ENCODE assay signal across 1 cellular context in the genomic region with DNA sequence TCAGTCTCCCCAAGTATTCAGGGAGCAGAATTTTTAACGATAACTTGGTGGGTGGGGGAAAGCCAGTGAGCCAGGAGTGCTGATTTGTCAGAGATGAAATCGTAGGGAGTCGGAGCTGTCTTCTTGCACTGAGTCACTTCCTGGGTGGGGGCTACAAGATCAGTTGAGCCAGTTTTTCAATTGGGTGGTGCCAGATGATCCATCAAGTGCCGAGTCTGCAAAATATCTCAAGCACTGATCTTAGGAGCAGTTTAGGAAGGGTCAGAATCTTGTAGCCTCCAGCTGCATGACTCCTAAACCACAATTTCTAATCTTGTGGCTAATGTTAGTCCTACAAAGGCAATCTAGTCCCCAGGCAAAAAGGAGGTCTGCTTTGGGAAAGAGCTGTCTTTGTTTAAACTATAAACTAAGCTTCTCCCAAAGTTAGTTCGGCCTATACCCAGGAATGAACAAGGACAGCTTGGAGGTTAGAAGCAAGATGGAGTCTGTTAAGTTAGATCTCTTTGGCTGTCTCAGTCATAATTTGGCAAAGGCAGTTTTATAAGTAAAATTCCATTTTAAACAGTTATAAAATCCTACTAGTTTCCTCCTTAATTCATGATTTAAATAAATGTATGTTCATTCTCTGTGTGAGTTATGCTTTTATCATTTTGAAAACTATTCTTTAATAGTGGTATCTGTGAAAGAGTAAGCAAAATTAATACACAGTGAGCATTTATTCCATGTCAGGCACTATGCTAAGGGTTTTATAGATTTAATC.
A peak's percentile ranks its signal among the peaks of the same experiment; 100 is the strongest.
TF ChIP-seq lines count a peak whose summit lies in the region.

No MANE protein-coding gene starts in this region.

TF ChIP-seq in K562, 482 proteins besides CTCF, POLR2A, EP300 and RAD21 (continued from another document and continues in another):
- TF ChIP-seq, protein P1, sequence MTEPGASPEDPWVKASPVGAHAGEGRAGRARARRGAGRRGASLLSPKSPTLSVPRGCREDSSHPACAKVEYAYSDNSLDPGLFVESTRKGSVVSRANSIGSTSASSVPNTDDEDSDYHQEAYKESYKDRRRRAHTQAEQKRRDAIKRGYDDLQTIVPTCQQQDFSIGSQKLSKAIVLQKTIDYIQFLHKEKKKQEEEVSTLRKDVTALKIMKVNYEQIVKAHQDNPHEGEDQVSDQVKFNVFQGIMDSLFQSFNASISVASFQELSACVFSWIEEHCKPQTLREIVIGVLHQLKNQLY (CRISPR knock-in tag; conservative IDR thresholded peaks at IDR 0.05), result no peak
- TF ChIP-seq IRF2 (CRISPR knock-in tag; IDR thresholded peaks at IDR 0.05), result no peak
- TF ChIP-seq ZNF282 (CRISPR knock-in tag; IDR thresholded peaks at IDR 0.05), result no peak
- TF ChIP-seq HOXB6 (CRISPR knock-in tag; IDR thresholded peaks at IDR 0.05; ENCODE audit: borderline replicate concordance), result no peak
- TF ChIP-seq MCM7 (IDR thresholded peaks at IDR 0.05), result no peak
- TF ChIP-seq MCM2 (IDR thresholded peaks at IDR 0.05; ENCODE audit: low read depth), result no peak
- TF ChIP-seq RFX5 (IDR thresholded peaks at IDR 0.05; ENCODE audit: low read depth, low read length), result no peak
- no peak for TF ChIP-seq ZSCAN32 (CRISPR knock-in tag; IDR thresholded peaks at IDR 0.05)
- TF ChIP-seq, protein P2, sequence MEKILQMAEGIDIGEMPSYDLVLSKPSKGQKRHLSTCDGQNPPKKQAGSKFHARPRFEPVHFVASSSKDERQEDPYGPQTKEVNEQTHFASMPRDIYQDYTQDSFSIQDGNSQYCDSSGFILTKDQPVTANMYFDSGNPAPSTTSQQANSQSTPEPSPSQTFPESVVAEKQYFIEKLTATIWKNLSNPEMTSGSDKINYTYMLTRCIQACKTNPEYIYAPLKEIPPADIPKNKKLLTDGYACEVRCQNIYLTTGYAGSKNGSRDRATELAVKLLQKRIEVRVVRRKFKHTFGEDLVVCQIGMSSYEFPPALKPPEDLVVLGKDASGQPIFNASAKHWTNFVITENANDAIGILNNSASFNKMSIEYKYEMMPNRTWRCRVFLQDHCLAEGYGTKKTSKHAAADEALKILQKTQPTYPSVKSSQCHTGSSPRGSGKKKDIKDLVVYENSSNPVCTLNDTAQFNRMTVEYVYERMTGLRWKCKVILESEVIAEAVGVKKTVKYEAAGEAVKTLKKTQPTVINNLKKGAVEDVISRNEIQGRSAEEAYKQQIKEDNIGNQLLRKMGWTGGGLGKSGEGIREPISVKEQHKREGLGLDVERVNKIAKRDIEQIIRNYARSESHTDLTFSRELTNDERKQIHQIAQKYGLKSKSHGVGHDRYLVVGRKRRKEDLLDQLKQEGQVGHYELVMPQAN (IDR thresholded peaks at IDR 0.05; ENCODE audit: borderline replicate concordance), result no peak
- TF ChIP-seq RBM39 (optimal IDR thresholded peaks at IDR 0.05; ENCODE audit: low read depth, low read length), result no peak
- 0 out of 2 replicates have a peak, but pooled peaks have one; percentile 51 for TF ChIP-seq ZNF197 (CRISPR knock-in tag; IDR thresholded peaks at IDR 0.05; ENCODE audit: low read depth)
- TF ChIP-seq, protein P3, sequence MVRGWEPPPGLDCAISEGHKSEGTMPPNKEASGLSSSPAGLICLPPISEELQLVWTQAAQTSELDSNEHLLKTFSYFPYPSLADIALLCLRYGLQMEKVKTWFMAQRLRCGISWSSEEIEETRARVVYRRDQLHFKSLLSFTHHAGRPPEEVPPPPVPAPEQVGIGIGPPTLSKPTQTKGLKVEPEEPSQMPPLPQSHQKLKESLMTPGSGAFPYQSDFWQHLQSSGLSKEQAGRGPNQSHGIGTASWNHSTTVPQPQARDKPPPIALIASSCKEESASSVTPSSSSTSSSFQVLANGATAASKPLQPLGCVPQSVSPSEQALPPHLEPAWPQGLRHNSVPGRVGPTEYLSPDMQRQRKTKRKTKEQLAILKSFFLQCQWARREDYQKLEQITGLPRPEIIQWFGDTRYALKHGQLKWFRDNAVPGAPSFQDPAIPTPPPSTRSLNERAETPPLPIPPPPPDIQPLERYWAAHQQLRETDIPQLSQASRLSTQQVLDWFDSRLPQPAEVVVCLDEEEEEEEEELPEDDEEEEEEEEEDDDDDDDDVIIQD (CRISPR knock-in tag; IDR thresholded peaks at IDR 0.05), result no peak
- TF ChIP-seq ARNT (IDR thresholded peaks at IDR 0.05), result 0 out of 4 replicates have a peak, but pooled peaks of 1 of the 2 experiments have one; percentile 17
- TF ChIP-seq, protein P4, sequence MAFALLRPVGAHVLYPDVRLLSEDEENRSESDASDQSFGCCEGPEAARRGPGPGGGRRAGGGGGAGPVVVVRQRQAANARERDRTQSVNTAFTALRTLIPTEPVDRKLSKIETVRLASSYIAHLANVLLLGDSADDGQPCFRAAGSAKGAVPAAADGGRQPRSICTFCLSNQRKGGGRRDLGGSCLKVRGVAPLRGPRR (CRISPR knock-in tag; IDR thresholded peaks at IDR 0.05), result no peak
- TF ChIP-seq HDAC1 (IDR thresholded peaks at IDR 0.05), result peak in 1 of 2 experiments; percentile 67; a peak in 1 of 4 replicates
- no peak for TF ChIP-seq FOXK2 (conservative IDR thresholded peaks at IDR 0.05 in 1 of 2, IDR thresholded peaks at IDR 0.05 in 1 of 2; ENCODE audit: low read depth in 2 of 2)
- TF ChIP-seq HSF4 (CRISPR knock-in tag; IDR thresholded peaks at IDR 0.05; ENCODE audit: borderline replicate concordance), result no peak
- TF ChIP-seq SMAD3 (CRISPR knock-in tag; conservative IDR thresholded peaks at IDR 0.05), result no peak
- TF ChIP-seq, protein P5, sequence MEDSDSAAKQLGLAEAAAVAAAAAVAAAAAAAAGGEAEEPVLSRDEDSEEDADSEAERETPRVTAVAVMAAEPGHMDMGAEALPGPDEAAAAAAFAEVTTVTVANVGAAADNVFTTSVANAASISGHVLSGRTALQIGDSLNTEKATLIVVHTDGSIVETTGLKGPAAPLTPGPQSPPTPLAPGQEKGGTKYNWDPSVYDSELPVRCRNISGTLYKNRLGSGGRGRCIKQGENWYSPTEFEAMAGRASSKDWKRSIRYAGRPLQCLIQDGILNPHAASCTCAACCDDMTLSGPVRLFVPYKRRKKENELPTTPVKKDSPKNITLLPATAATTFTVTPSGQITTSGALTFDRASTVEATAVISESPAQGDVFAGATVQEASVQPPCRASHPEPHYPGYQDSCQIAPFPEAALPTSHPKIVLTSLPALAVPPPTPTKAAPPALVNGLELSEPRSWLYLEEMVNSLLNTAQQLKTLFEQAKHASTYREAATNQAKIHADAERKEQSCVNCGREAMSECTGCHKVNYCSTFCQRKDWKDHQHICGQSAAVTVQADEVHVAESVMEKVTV (CRISPR knock-in tag; IDR thresholded peaks at IDR 0.05), result no peak
- TF ChIP-seq, protein P6, sequence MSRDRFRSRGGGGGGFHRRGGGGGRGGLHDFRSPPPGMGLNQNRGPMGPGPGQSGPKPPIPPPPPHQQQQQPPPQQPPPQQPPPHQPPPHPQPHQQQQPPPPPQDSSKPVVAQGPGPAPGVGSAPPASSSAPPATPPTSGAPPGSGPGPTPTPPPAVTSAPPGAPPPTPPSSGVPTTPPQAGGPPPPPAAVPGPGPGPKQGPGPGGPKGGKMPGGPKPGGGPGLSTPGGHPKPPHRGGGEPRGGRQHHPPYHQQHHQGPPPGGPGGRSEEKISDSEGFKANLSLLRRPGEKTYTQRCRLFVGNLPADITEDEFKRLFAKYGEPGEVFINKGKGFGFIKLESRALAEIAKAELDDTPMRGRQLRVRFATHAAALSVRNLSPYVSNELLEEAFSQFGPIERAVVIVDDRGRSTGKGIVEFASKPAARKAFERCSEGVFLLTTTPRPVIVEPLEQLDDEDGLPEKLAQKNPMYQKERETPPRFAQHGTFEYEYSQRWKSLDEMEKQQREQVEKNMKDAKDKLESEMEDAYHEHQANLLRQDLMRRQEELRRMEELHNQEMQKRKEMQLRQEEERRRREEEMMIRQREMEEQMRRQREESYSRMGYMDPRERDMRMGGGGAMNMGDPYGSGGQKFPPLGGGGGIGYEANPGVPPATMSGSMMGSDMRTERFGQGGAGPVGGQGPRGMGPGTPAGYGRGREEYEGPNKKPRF (IDR thresholded peaks at IDR 0.05; ENCODE audit: low read depth, low read length), result no peak
- no peak for TF ChIP-seq CREBBP (IDR thresholded peaks at IDR 0.05; ENCODE audit: low read depth, low read length)
- TF ChIP-seq SMARCA5 (IDR thresholded peaks at IDR 0.05), result no peak
- TF ChIP-seq, protein P7, sequence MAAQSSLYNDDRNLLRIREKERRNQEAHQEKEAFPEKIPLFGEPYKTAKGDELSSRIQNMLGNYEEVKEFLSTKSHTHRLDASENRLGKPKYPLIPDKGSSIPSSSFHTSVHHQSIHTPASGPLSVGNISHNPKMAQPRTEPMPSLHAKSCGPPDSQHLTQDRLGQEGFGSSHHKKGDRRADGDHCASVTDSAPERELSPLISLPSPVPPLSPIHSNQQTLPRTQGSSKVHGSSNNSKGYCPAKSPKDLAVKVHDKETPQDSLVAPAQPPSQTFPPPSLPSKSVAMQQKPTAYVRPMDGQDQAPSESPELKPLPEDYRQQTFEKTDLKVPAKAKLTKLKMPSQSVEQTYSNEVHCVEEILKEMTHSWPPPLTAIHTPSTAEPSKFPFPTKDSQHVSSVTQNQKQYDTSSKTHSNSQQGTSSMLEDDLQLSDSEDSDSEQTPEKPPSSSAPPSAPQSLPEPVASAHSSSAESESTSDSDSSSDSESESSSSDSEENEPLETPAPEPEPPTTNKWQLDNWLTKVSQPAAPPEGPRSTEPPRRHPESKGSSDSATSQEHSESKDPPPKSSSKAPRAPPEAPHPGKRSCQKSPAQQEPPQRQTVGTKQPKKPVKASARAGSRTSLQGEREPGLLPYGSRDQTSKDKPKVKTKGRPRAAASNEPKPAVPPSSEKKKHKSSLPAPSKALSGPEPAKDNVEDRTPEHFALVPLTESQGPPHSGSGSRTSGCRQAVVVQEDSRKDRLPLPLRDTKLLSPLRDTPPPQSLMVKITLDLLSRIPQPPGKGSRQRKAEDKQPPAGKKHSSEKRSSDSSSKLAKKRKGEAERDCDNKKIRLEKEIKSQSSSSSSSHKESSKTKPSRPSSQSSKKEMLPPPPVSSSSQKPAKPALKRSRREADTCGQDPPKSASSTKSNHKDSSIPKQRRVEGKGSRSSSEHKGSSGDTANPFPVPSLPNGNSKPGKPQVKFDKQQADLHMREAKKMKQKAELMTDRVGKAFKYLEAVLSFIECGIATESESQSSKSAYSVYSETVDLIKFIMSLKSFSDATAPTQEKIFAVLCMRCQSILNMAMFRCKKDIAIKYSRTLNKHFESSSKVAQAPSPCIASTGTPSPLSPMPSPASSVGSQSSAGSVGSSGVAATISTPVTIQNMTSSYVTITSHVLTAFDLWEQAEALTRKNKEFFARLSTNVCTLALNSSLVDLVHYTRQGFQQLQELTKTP (IDR thresholded peaks at IDR 0.05; ENCODE audit: low read depth in 1 of 2, partially characterized antibody in 2 of 2), result peak in 1 of 2 experiments; percentile 56
- TF ChIP-seq RBM17 (IDR thresholded peaks at IDR 0.05; ENCODE audit: borderline replicate concordance, low read depth, low read length), result no peak
- no peak for TF ChIP-seq FOXA1 (IDR thresholded peaks at IDR 0.05; ENCODE audit: borderline replicate concordance)
- 0 out of 2 replicates have a peak, but pooled peaks have one; percentile 33 for TF ChIP-seq CBFB (CRISPR knock-in tag; IDR thresholded peaks at IDR 0.05)
- TF ChIP-seq, protein P8, sequence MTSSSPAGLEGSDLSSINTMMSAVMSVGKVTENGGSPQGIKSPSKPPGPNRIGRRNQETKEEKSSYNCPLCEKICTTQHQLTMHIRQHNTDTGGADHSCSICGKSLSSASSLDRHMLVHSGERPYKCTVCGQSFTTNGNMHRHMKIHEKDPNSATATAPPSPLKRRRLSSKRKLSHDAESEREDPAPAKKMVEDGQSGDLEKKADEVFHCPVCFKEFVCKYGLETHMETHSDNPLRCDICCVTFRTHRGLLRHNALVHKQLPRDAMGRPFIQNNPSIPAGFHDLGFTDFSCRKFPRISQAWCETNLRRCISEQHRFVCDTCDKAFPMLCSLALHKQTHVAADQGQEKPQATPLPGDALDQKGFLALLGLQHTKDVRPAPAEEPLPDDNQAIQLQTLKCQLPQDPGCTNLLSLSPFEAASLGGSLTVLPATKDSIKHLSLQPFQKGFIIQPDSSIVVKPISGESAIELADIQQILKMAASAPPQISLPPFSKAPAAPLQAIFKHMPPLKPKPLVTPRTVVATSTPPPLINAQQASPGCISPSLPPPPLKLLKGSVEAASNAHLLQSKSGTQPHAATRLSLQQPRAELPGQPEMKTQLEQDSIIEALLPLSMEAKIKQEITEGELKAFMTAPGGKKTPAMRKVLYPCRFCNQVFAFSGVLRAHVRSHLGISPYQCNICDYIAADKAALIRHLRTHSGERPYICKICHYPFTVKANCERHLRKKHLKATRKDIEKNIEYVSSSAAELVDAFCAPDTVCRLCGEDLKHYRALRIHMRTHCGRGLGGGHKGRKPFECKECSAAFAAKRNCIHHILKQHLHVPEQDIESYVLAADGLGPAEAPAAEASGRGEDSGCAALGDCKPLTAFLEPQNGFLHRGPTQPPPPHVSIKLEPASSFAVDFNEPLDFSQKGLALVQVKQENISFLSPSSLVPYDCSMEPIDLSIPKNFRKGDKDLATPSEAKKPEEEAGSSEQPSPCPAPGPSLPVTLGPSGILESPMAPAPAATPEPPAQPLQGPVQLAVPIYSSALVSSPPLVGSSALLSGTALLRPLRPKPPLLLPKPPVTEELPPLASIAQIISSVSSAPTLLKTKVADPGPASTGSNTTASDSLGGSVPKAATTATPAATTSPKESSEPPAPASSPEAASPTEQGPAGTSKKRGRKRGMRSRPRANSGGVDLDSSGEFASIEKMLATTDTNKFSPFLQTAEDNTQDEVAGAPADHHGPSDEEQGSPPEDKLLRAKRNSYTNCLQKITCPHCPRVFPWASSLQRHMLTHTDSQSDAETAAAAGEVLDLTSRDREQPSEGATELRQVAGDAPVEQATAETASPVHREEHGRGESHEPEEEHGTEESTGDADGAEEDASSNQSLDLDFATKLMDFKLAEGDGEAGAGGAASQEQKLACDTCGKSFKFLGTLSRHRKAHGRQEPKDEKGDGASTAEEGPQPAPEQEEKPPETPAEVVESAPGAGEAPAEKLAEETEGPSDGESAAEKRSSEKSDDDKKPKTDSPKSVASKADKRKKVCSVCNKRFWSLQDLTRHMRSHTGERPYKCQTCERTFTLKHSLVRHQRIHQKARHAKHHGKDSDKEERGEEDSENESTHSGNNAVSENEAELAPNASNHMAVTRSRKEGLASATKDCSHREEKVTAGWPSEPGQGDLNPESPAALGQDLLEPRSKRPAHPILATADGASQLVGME (CRISPR knock-in tag; IDR thresholded peaks at IDR 0.05), result no peak
- TF ChIP-seq ETS2 (tag; IDR thresholded peaks at IDR 0.05; ENCODE audit: borderline replicate concordance, poor library complexity, severe bottlenecking), result no peak
- TF ChIP-seq RFX7 (CRISPR knock-in tag; IDR thresholded peaks at IDR 0.05), result no peak
- TF ChIP-seq SMAD4 (CRISPR knock-in tag; conservative IDR thresholded peaks at IDR 0.05), result 0 out of 2 replicates have a peak, but pooled peaks have one; percentile 48
- TF ChIP-seq DIDO1 (tag; IDR thresholded peaks at IDR 0.05; ENCODE audit: low read depth), result no peak
- peak; percentile 70 for TF ChIP-seq LCOR (CRISPR knock-in tag; IDR thresholded peaks at IDR 0.05)
- TF ChIP-seq ZNF212 (CRISPR knock-in tag; IDR thresholded peaks at IDR 0.05), result no peak
- peak; percentile 81 for TF ChIP-seq SMARCB1 (IDR thresholded peaks at IDR 0.05; ENCODE audit: insufficient read length, low read depth)
- no peak for TF ChIP-seq CEBPB (tag; IDR thresholded peaks at IDR 0.05)
- TF ChIP-seq RBM22 (IDR thresholded peaks at IDR 0.05; ENCODE audit: low read depth, low read length, poor library complexity, severe bottlenecking), result no peak
- TF ChIP-seq ZNF77 (CRISPR knock-in tag; IDR thresholded peaks at IDR 0.05), result no peak
- no peak for TF ChIP-seq PHTF2 (CRISPR knock-in tag; IDR thresholded peaks at IDR 0.05)
